In genomic region chr12:112488257-112488926, GRCh38 we compare ENCODE assay signal across 1 cellular context.
TF ChIP-seq lines count a peak whose summit lies in the region.

No MANE protein-coding gene starts in this region.

TF ChIP-seq in GM12878, 131 proteins besides CTCF, POLR2A, EP300 and RAD21 (continued from another document):
- TF ChIP-seq, protein P1, sequence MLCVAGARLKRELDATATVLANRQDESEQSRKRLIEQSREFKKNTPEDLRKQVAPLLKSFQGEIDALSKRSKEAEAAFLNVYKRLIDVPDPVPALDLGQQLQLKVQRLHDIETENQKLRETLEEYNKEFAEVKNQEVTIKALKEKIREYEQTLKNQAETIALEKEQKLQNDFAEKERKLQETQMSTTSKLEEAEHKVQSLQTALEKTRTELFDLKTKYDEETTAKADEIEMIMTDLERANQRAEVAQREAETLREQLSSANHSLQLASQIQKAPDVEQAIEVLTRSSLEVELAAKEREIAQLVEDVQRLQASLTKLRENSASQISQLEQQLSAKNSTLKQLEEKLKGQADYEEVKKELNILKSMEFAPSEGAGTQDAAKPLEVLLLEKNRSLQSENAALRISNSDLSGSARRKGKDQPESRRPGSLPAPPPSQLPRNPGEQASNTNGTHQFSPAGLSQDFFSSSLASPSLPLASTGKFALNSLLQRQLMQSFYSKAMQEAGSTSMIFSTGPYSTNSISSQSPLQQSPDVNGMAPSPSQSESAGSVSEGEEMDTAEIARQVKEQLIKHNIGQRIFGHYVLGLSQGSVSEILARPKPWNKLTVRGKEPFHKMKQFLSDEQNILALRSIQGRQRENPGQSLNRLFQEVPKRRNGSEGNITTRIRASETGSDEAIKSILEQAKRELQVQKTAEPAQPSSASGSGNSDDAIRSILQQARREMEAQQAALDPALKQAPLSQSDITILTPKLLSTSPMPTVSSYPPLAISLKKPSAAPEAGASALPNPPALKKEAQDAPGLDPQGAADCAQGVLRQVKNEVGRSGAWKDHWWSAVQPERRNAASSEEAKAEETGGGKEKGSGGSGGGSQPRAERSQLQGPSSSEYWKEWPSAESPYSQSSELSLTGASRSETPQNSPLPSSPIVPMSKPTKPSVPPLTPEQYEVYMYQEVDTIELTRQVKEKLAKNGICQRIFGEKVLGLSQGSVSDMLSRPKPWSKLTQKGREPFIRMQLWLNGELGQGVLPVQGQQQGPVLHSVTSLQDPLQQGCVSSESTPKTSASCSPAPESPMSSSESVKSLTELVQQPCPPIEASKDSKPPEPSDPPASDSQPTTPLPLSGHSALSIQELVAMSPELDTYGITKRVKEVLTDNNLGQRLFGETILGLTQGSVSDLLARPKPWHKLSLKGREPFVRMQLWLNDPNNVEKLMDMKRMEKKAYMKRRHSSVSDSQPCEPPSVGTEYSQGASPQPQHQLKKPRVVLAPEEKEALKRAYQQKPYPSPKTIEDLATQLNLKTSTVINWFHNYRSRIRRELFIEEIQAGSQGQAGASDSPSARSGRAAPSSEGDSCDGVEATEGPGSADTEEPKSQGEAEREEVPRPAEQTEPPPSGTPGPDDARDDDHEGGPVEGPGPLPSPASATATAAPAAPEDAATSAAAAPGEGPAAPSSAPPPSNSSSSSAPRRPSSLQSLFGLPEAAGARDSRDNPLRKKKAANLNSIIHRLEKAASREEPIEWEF (IDR thresholded peaks at IDR 0.05; ENCODE audit: insufficient replicate concordance, low read depth, low read length): no peak
- no peak for TF ChIP-seq SIX5 (IDR thresholded peaks at IDR 0.05; ENCODE audit: low read depth, low read length, severe bottlenecking)
- no peak for TF ChIP-seq ZNF384 (IDR thresholded peaks at IDR 0.05; ENCODE audit: borderline replicate concordance, low read depth, low read length)
- no peak for TF ChIP-seq PML (IDR thresholded peaks at IDR 0.05; ENCODE audit: low read length)
- no peak for TF ChIP-seq CREM (IDR thresholded peaks at IDR 0.05; ENCODE audit: low read depth)
- TF ChIP-seq TCF7 (IDR thresholded peaks at IDR 0.05; ENCODE audit: borderline replicate concordance): no peak
- TF ChIP-seq NFXL1 (IDR thresholded peaks at IDR 0.05; ENCODE audit: borderline replicate concordance): no peak
- no peak for TF ChIP-seq ZZZ3 (IDR thresholded peaks at IDR 0.05; ENCODE audit: control insufficient read depth, insufficient read length, low read depth)
